21 cellular contexts compared by ENCODE assay signal in the genomic region with DNA sequence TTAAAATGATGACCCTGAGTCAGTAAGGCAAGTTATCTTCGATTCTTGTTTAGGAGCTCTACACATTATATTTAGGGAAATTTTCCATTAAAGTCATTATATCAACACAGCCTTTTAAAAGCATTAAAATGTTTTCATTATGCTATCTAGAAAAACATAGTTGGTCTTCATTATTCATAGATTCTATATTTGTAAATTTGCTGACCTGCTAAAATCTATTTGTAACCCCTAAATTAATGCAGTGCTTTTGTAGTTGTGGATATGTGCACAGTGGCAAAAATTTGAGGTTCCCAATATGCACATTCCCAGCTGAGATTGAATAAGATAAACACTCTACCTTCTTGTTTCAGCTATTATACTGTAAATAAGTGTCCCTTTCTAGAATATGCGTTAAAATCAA.
DNase-seq lines count a peak whose midpoint lies in the region; ATAC-seq, FAIRE-seq and TF ChIP-seq lines count a peak whose summit lies in the region.
"Had no signal": no experiment of that assay in that cellular context is flagged by ENCODE, and none has a peak within 500 bp of the region (broad histone marks: within the 10 kb centered on the region; RNA-seq: fewer than 3 reads in every experiment).

No MANE protein-coding gene starts in this region.

- H2AK5ac ChIP-seq in IMR-90 (ENCODE audit: low read depth, low read length), result no peak overlapping the region

- no peaks in the 10 kb centered on the region for H4K20me1 ChIP-seq in IMR-90 (ENCODE audit: insufficient read depth, low read length)
- H4K20me1 ChIP-seq in K562 (replicated peaks; ENCODE audit: control insufficient read depth, insufficient read depth, low read length), result no peaks in the 10 kb centered on the region
- H4K20me1 ChIP-seq: BLaER1 treated with 17β-estradiol and CSF1 and Interleukin-3, amounts not matched to agents 10 nM and 100 nM had no signal

- H2AFZ ChIP-seq in IMR-90 (replicated peaks; ENCODE audit: low read length, poor library complexity) (no peak overlapping the region), K562 (ENCODE audit: low read depth, low read length) (no peak overlapping the region)

- H3K4me1 ChIP-seq in A549, result no peaks in the 10 kb centered on the region
- no peaks in the 10 kb centered on the region; the same call in 1 of the 2 replicates for H3K4me1 ChIP-seq in IMR-90 (ENCODE audit: control insufficient read depth, insufficient read depth, low read length)
- H3K4me1 ChIP-seq in K562 (replicated peaks in 1 of 2; ENCODE audit: control insufficient read depth in 2 of 2, insufficient read depth in 2 of 2, low read length in 2 of 2), result no peaks in the 10 kb centered on the region
- H3K4me1 ChIP-seq in ascending aorta, result peaks cover 0 to 2% of the 10 kb centered on the region in 2 donors
- H3K4me1 ChIP-seq: BLaER1 treated with 17β-estradiol and CSF1 and Interleukin-3, amounts not matched to agents 10 nM and 100 nM; Caco-2 had no signal

- no peak overlapping the region for H2BK5ac ChIP-seq in IMR-90 (ENCODE audit: low read depth, low read length, poor library complexity, severe bottlenecking)

- no peaks in the 10 kb centered on the region for H3K79me2 ChIP-seq in K562 (ENCODE audit: control insufficient read depth, insufficient read depth, low read length)

- H3K23ac ChIP-seq in IMR-90 (ENCODE audit: low read depth, low read length), result no peak overlapping the region

- TF ChIP-seq RAD21 in A549 (conservative IDR thresholded peaks at IDR 0.05 in 1 of 2, IDR thresholded peaks at IDR 0.05 in 1 of 2) (no peak), IMR-90 (IDR thresholded peaks at IDR 0.05; ENCODE audit: low read length) (no peak), K562 (CRISPR knock-in tag; conservative IDR thresholded peaks at IDR 0.05 in 1 of 2, IDR thresholded peaks at IDR 0.05 in 1 of 2) (no peak)

- dilution Hi-C loops in IMR-90 (cut with HindIII; ENCODE audit: low sequenced_read_pairs, unreplicated experiment), result no loop called here

- POLR2A ChIA-PET in A549 (lab: Yijun Ruan, JAX) (no interaction called here), IMR-90 (lab: Charles Lee; ENCODE audit: unreplicated experiment) (no interaction called here), K562 (lab: Yijun Ruan, JAX) (interaction anchor here (0.6 kb wide), 1 partner anchor 131 kb away, joined by 4 read pairs; no protein-coding TSS in a partner anchor)

- H3K9me3 ChIP-seq in A549 (no peaks in the 10 kb centered on the region), IMR-90 (ENCODE audit: control insufficient read depth, insufficient read depth, low read length) (no peaks in the 10 kb centered on the region), K562 (replicated peaks; ENCODE audit: control insufficient read depth, insufficient read depth, low read depth, low read length) (no peaks in the 10 kb centered on the region), ascending aorta (no peaks in the 10 kb centered on the region)
- H3K9me3 ChIP-seq: Caco-2 had no signal

- H2BK15ac ChIP-seq in IMR-90 (ENCODE audit: low read depth, low read length), result no peak overlapping the region

- intact Hi-C loops in IMR-90 (cut with micrococcal nuclease) (no loop called here), K562 (cut with micrococcal nuclease) (no loop called here), ascending aorta (cut with DNase I) (no loop called here)

- FAIRE-seq in A549 (lab: Jason Lieb, UNC) (no peak), G401.6 (lab: Jason Lieb, UNC) (peak; percentile 34), K562 (lab: Jason Lieb, UNC) (no peak)
- FAIRE-seq: D721Med, GM12878, GM12892, GM18507 had no signal

- no peak overlapping the region for H2AK9ac ChIP-seq in IMR-90 (replicated peaks; ENCODE audit: low read depth, low read length, poor library complexity)

- H3K27ac ChIP-seq in A549 (no peak overlapping the region), IMR-90 (ENCODE audit: insufficient read depth, low read length) (no peak overlapping the region), K562 (ENCODE audit: extremely low read depth, low read depth, low read length) (no peak overlapping the region), ascending aorta (no peak overlapping the region)
- H3K27ac ChIP-seq: BLaER1 treated with 17β-estradiol and CSF1 and Interleukin-3, amounts not matched to agents 10 nM and 100 nM; C4-2B had no signal

- H3K4ac ChIP-seq in IMR-90 (ENCODE audit: low read depth, low read length), result no peak overlapping the region

- CTCF ChIA-PET in A549 (lab: Yijun Ruan, JAX), result interaction anchor here (0.6 to 1.0 kb wide), 3 partner anchors 12 to 437 kb away, joined by 3 read pairs; no protein-coding TSS in a partner anchor
- CTCF ChIA-PET in IMR-90 (lab: Yijun Ruan, JAX), result interaction anchor here (0.6 kb wide), 3 partner anchors 13 to 34 kb away, joined by 3 to 4 read pairs (median 3); no protein-coding TSS in a partner anchor
- CTCF ChIA-PET in K562 (lab: Yijun Ruan, JAX; ENCODE audit: low intra/inter-chr PET ratio), result no interaction called here

- no peak for ATAC-seq in A549
- no peak for ATAC-seq in IMR-90 (ENCODE audit: low read depth)
- ATAC-seq in K562, result no peak
- ATAC-seq: CD8-positive, alpha-beta T cell; GM12878 had no signal

- BruUV-seq in IMR-90 (replicated peaks; lab: Mats Ljungman, UMichigan), result no TSS peak
- no TSS peak for BruUV-seq in K562 (replicated peaks; lab: Mats Ljungman, UMichigan)

- 0 out of 2 replicates have a peak, but pooled peaks cover 1% of the 10 kb centered on the region for H3K36me3 ChIP-seq in IMR-90 (ENCODE audit: control insufficient read depth, insufficient read depth, low read length)
- H3K36me3 ChIP-seq in K562 (ENCODE audit: control insufficient read depth, insufficient read depth, low read length), result peaks cover 18% of the 10 kb centered on the region; the same call in 2 of the 3 replicates
- no peaks in the 10 kb centered on the region for H3K36me3 ChIP-seq in ascending aorta

- no peak overlapping the region for H2BK120ac ChIP-seq in IMR-90 (ENCODE audit: low read depth, low read length)

- peaks cover 5% of the 10 kb centered on the region; the same call in 1 of the 2 replicates for H3K9me1 ChIP-seq in IMR-90 (ENCODE audit: insufficient read depth, low read length)
- H3K9me1 ChIP-seq in K562 (ENCODE audit: control insufficient read depth, insufficient read depth, low read length), result no peaks in the 10 kb centered on the region

- H3K56ac ChIP-seq in IMR-90 (ENCODE audit: extremely low read depth, insufficient read depth, low read length), result no peak overlapping the region

- TF ChIP-seq EP300 in A549 (IDR thresholded peaks at IDR 0.05) (no peak), K562 (IDR thresholded peaks at IDR 0.05; ENCODE audit: low read length) (no peak)

- TF ChIP-seq CTCF in A549 (IDR thresholded peaks at IDR 0.05) (no peak), IMR-90 (conservative IDR thresholded peaks at IDR 0.05; ENCODE audit: low read depth, low read length) (no peak), K562 (IDR thresholded peaks at IDR 0.05 in 2 of 3, conservative IDR thresholded peaks at IDR 0.05 in 1 of 3; ENCODE audit: insufficient read depth in 2 of 3, low read depth in 1 of 3, low read length in 3 of 3) (no peak), ascending aorta (IDR thresholded peaks at IDR 0.05) (no peak)

- H3K27me3 ChIP-seq in IMR-90 (ENCODE audit: control insufficient read depth, insufficient read depth, low read length) (no peaks in the 10 kb centered on the region), K562 (ENCODE audit: control insufficient read depth in 2 of 2, insufficient read depth in 2 of 2, low read length in 2 of 2) (no peaks in the 10 kb centered on the region), ascending aorta (no peaks in the 10 kb centered on the region)
- H3K27me3 ChIP-seq: BLaER1 treated with 17β-estradiol and CSF1 and Interleukin-3, amounts not matched to agents 10 nM and 100 nM had no signal

- H3K9ac ChIP-seq in IMR-90 (ENCODE audit: low read depth, low read length) (no peak overlapping the region), K562 (ENCODE audit: insufficient read depth in 1 of 2, low read depth in 2 of 2, low read length in 2 of 2) (no peak overlapping the region)
- H3K9ac ChIP-seq: BLaER1 treated with 17β-estradiol and CSF1 and Interleukin-3, amounts not matched to agents 10 nM and 100 nM had no signal

- H3K79me1 ChIP-seq in IMR-90 (ENCODE audit: low read depth in 1 of 2, low read length in 2 of 2), result no peaks in the 10 kb centered on the region; a peak in 1 of 4 replicates

- no peak overlapping the region for H3K4me2 ChIP-seq in A549
- no peak overlapping the region for H3K4me2 ChIP-seq in IMR-90 (ENCODE audit: low read depth, low read length)
- no peak overlapping the region for H3K4me2 ChIP-seq in K562 (ENCODE audit: insufficient read depth, low read length)
- H3K4me2 ChIP-seq: BLaER1 treated with 17β-estradiol and CSF1 and Interleukin-3, amounts not matched to agents 10 nM and 100 nM had no signal

- H3K4me3 ChIP-seq in A549 (no peak overlapping the region), IMR-90 (ENCODE audit: insufficient read depth, low read depth, low read length) (no peak overlapping the region), K562 (no peak overlapping the region), ascending aorta (no peak overlapping the region)
- H3K4me3 ChIP-seq: BLaER1 treated with 17β-estradiol and CSF1 and Interleukin-3, amounts not matched to agents 10 nM and 100 nM; GM12878 had no signal

- H4K91ac ChIP-seq in IMR-90 (ENCODE audit: insufficient read depth, low read depth, low read length), result no peak overlapping the region

- no peak for DNase-seq in A549 (ENCODE audit: low read depth in 1 of 2, low spot score in 1 of 2)
- DNase-seq in IMR-90, result no peak
- DNase-seq in K562 (ENCODE audit: extremely low read depth in 1 of 4, low spot score in 3 of 4), result no peak
- DNase-seq in medulla oblongata (ENCODE audit: extremely low spot score), result no peak
- no peak for DNase-seq in A172 (ENCODE audit: low spot score)
- DNase-seq in ascending aorta (ENCODE audit: low spot score in 2 of 2), result no peak
- DNase-seq: 8988T; ACHN; Caco-2; Calu3; CD4-positive, alpha-beta T cell; CD8-positive, alpha-beta T cell; DMS79 treated with DMSO at 0.1 percent for 48 hours; GDM1 had no signal

- no peak overlapping the region for H3K18ac ChIP-seq in IMR-90 (ENCODE audit: low read depth, low read length)

- no peak for TF ChIP-seq POLR2A in A549 (IDR thresholded peaks at IDR 0.05; ENCODE audit: low read length)
- no peak for TF ChIP-seq POLR2A in IMR-90 (IDR thresholded peaks at IDR 0.05; ENCODE audit: low read depth, low read length)
- TF ChIP-seq POLR2A in K562 (conservative IDR thresholded peaks at IDR 0.05), result no peak

- in situ Hi-C loops in IMR-90 (cut with MboI; ENCODE audit: low sequenced_read_pairs) (no loop called here), K562 (cut with MboI) (no loop called here)

- 94% methylated on average over 2 of the region's 2 CpGs for WGBS in A549 (ENCODE audit: missing lambda C conversion rate)
- no CpG with 5 or more reads among the region's 2 CpGs for WGBS in IMR-90 (ENCODE audit: extremely low coverage in 2 of 2, insufficient read length in 1 of 2), 2 experiments
- 100% methylated on average over 2 of the region's 2 CpGs for WGBS in K562 (ENCODE audit: insufficient coverage, low coverage, missing lambda C conversion rate)

- no peak overlapping the region for H4K8ac ChIP-seq in IMR-90 (ENCODE audit: low read depth in 2 of 2, low read length in 2 of 2)

- H2BK20ac ChIP-seq in IMR-90 (ENCODE audit: low read depth, low read length), result no peak overlapping the region

- H3K14ac ChIP-seq in IMR-90 (replicated peaks; ENCODE audit: low read depth, low read length), result no peak overlapping the region

- H4K5ac ChIP-seq in IMR-90 (ENCODE audit: low read depth, low read length), result no peak overlapping the region

Comparison
In these comparisons a context has a peak if more than half of its experiments do, and no peak if none do; other contexts are left out.
1. Of the 35 proteins assayed by ChIP-seq in both K562 and A549: peak only in K562: none; only in A549: MAFK; in both: none; in neither: 34.